8 cellular contexts compared by ENCODE assay signal in the genomic region with DNA sequence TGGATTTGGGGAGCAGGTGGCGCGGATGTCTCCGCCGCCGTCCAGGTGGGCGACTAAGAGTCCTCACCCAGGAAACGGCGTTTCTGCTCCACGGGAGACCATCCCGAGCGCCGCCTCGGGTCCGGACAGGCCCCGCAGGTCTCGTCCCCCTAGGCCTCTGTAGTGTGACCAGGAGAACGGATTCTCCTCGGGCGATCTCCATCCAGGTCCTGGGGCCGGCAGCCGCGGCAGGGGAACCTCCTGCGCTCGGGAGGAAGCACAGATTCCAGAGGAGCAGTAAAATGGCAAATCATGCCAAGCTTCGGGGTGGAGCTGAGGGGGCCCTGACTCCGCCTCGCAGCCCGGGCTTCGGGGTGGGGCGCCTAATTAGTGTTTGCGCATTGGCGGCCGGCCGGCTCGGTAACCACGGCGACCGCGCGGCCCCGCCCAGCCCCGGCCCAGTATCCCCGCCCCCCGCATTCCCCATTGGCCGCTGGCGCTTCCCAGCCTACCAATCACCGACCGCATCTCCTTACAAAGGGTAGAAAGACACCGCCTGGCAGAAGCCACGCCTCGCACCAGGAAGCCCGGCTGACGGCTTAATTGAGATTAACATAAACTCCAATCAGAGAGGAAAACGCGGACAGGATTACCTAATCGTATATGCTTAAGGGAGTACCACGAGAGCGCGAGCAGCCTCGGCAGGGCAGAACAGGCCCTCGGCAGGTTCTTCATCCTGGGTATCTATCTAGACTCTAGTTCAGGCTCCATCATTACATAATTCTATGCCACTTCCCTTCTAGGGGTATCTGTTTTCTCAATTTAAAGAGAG.
DNase-seq lines count a peak whose midpoint lies in the region; ATAC-seq, FAIRE-seq and TF ChIP-seq lines count a peak whose summit lies in the region.

No MANE protein-coding gene starts in this region.

- H3K36me3 Mint-ChIP-seq in CD4-positive, CD25-positive, alpha-beta regulatory T cell = no peaks in the 10 kb centered on the region
- peaks cover 2% of the 10 kb centered on the region for H3K36me3 Mint-ChIP-seq in activated CD4-positive, alpha-beta memory T cell treated with anti-CD3 and anti-CD28 coated beads for 36 hours

- no peaks in the 10 kb centered on the region for H3K9me3 ChIP-seq in CD4-positive, CD25-positive, alpha-beta regulatory T cell (ENCODE audit: control insufficient read depth in 2 of 2, low read length in 2 of 2)
- no peaks in the 10 kb centered on the region for H3K9me3 ChIP-seq in HepG2 (ENCODE audit: low read length)

- peaks cover 18% of the 10 kb centered on the region for H3K4me1 ChIP-seq in CD4-positive, CD25-positive, alpha-beta regulatory T cell (ENCODE audit: control insufficient read depth, insufficient read depth, low read length, poor library complexity, severe bottlenecking)
- H3K4me1 ChIP-seq in HepG2 (ENCODE audit: insufficient read depth, low read length) = peaks cover 20% of the 10 kb centered on the region

- TF ChIP-seq EP300 in HepG2 (IDR thresholded peaks at IDR 0.05; ENCODE audit: low read depth in 2 of 2, low read length in 2 of 2) (no peak), HepG2 (CRISPR knock-in tag; IDR thresholded peaks at IDR 0.05; ENCODE audit: borderline replicate concordance) (no peak)

- peak overlapping the region; percentile 95 for H3K4me2 ChIP-seq in HepG2 (ENCODE audit: low read depth, low read length)

- peak overlapping the region; percentile 71; the same call in 1 of the 2 replicates for H3K9ac ChIP-seq in HepG2 (ENCODE audit: insufficient read depth, low read depth, low read length)

- no peaks in the 10 kb centered on the region for H3K79me2 ChIP-seq in HepG2 (ENCODE audit: insufficient read depth, low read length)

- CTCF ChIA-PET in activated CD4-positive, alpha-beta memory T cell treated with anti-CD3 and anti-CD28 coated beads for 36 hours (lab: Charles Lee) = interaction anchor here (1.0 kb wide), 1 partner anchor 11 kb away, joined by 3 read pairs; no protein-coding TSS in a partner anchor
- CTCF ChIA-PET in HepG2 (lab: Yijun Ruan, JAX; ENCODE audit: low intra/inter-chr PET ratio, low total read pairs) = no interaction called here

- peak overlapping the region; percentile 67 to 98 (median 97) for H3K27ac Mint-ChIP-seq in CD4-positive, CD25-positive, alpha-beta regulatory T cell
- peak overlapping the region; percentile 91 for H3K27ac Mint-ChIP-seq in activated CD4-positive, alpha-beta memory T cell treated with anti-CD3 and anti-CD28 coated beads for 36 hours

- H3K27me3 Mint-ChIP-seq in CD4-positive, CD25-positive, alpha-beta regulatory T cell = no peaks in the 10 kb centered on the region
- H3K27me3 Mint-ChIP-seq in activated CD4-positive, alpha-beta memory T cell treated with anti-CD3 and anti-CD28 coated beads for 36 hours = no peaks in the 10 kb centered on the region

- no TSS peak for BruUV-seq in HepG2 (replicated peaks; lab: Mats Ljungman, UMichigan)

- ATAC-seq in CD4-positive, CD25-positive, alpha-beta regulatory T cell (ENCODE audit: low read depth in 2 of 2) = peak; percentile 93 to 96
- ATAC-seq in GM19438 (IDR thresholded peaks at IDR 0.05; ENCODE audit: low read depth, unreplicated experiment) (peak; percentile 91), HG03571 (IDR thresholded peaks at IDR 0.05; ENCODE audit: unreplicated experiment) (peak; percentile 97), HepG2 (peak; percentile 94)

- H4K20me1 ChIP-seq in HepG2 (ENCODE audit: insufficient read depth, low read length) = no peaks in the 10 kb centered on the region

- DNase-seq in CD4-positive, CD25-positive, alpha-beta regulatory T cell = peak; percentile 92 to 98 (median 96)
- DNase-seq in NCI-H82 (lab: John Stamatoyannopoulos, UW) = peak; percentile 99
- peak; percentile 97 for DNase-seq in activated CD4-positive, alpha-beta memory T cell treated with anti-CD3 and anti-CD28 coated beads for 36 hours
- peak; percentile 92 to 98 for DNase-seq in dermis microvascular lymphatic vessel endothelial cell (ENCODE audit: low read depth in 2 of 2)
- DNase-seq in HepG2 (ENCODE audit: low spot score) = peak; percentile 85
- peak; percentile 88 to 89 for DNase-seq in stimulated activated CD4-positive, alpha-beta T cell treated with anti-CD3 and anti-CD28 coated beads, Interleukin-2, amount 100 ng/mL, for 48 hours

- 0% methylated on average over 7 of the region's 61 CpGs for WGBS in HepG2 (ENCODE audit: low lambda C conversion rate)

- in situ Hi-C loops in HepG2 (cut with HindIII; ENCODE audit: extremely low pct_ligation_motif_present, low pct_unique_long_range_greater_than_20kb) = loop anchor here (25.0 kb wide), 1 partner anchor 973 kb away; no protein-coding TSS in a partner anchor

- FAIRE-seq in HepG2 (lab: Jason Lieb, UNC) = peak; percentile 65

- H3K36me3 ChIP-seq in CD4-positive, CD25-positive, alpha-beta regulatory T cell (ENCODE audit: control insufficient read depth, insufficient read depth, low read length) = no peaks in the 10 kb centered on the region
- no peaks in the 10 kb centered on the region for H3K36me3 ChIP-seq in HepG2 (replicated peaks in 1 of 2; ENCODE audit: control insufficient read depth in 1 of 2, insufficient read depth in 2 of 2, low read length in 2 of 2)

- no peak for TF ChIP-seq RAD21 in HepG2 (CRISPR knock-in tag; IDR thresholded peaks at IDR 0.05)

- H3K4me1 Mint-ChIP-seq in CD4-positive, CD25-positive, alpha-beta regulatory T cell = peaks cover 0 to 18% (median 14%) of the 10 kb centered on the region in 4 donors
- H3K4me1 Mint-ChIP-seq in activated CD4-positive, alpha-beta memory T cell treated with anti-CD3 and anti-CD28 coated beads for 36 hours (ENCODE audit: low read depth) = peaks cover 10% of the 10 kb centered on the region

- H2AFZ ChIP-seq in HepG2 (ENCODE audit: low read length) = peak overlapping the region; percentile 44

- TF ChIP-seq CTCF in HepG2 (CRISPR knock-in tag; IDR thresholded peaks at IDR 0.05) = no peak

- peak overlapping the region; percentile 93 for H3K27ac ChIP-seq in CD4-positive, CD25-positive, alpha-beta regulatory T cell (ENCODE audit: insufficient read depth, low read length, poor library complexity, severe bottlenecking)
- H3K27ac ChIP-seq in HepG2 (ENCODE audit: extremely low read length, insufficient read depth, low read length) = peak overlapping the region; percentile 77

- intact Hi-C loops in activated CD4-positive, alpha-beta memory T cell treated with anti-CD3 and anti-CD28 coated beads for 36 hours (cut with micrococcal nuclease) = loop anchor here (1.0 to 10.0 kb wide), 9 partner anchors 15 to 1055 kb away; a partner anchor contains a TSS
- intact Hi-C loops in HepG2 (cut with micrococcal nuclease; ENCODE audit: unreplicated experiment) = no loop called here

- no peaks in the 10 kb centered on the region for H3K27me3 ChIP-seq in CD4-positive, CD25-positive, alpha-beta regulatory T cell (ENCODE audit: control insufficient read depth, insufficient read depth, low read length)
- peaks cover 1 to 3% of the 10 kb centered on the region in 2 experiments; a peak in 3 of 5 replicates for H3K27me3 ChIP-seq in HepG2 (ENCODE audit: control insufficient read depth in 1 of 2, insufficient read depth in 2 of 2, low read length in 2 of 2)

- peak overlapping the region; percentile 59 to 90 (median 82) for H3K4me3 Mint-ChIP-seq in CD4-positive, CD25-positive, alpha-beta regulatory T cell
- H3K4me3 Mint-ChIP-seq in activated CD4-positive, alpha-beta memory T cell treated with anti-CD3 and anti-CD28 coated beads for 36 hours = peak overlapping the region; percentile 96

- POLR2A ChIA-PET in activated CD4-positive, alpha-beta memory T cell treated with anti-CD3 and anti-CD28 coated beads for 36 hours (lab: Charles Lee) = interaction anchor here (0.6 to 1.3 kb wide), 5 partner anchors 11 to 442 kb away, joined by 3 to 19 read pairs (median 4); no protein-coding TSS in a partner anchor
- POLR2A ChIA-PET in HepG2 (lab: Yijun Ruan, JAX) = no interaction called here

- peak; percentile 59 to 69; a peak in 3 of 4 replicates for TF ChIP-seq POLR2A in HepG2 (IDR thresholded peaks at IDR 0.05; ENCODE audit: insufficient read depth in 1 of 2, low read depth in 2 of 2, low read length in 2 of 2)

- peaks cover 0 to 4% (median 0%) of the 10 kb centered on the region in 7 donors for H3K9me3 Mint-ChIP-seq in CD4-positive, CD25-positive, alpha-beta regulatory T cell
- no peaks in the 10 kb centered on the region for H3K9me3 Mint-ChIP-seq in activated CD4-positive, alpha-beta memory T cell treated with anti-CD3 and anti-CD28 coated beads for 36 hours

- peak overlapping the region; percentile 70 for H3K4me3 ChIP-seq in CD4-positive, CD25-positive, alpha-beta regulatory T cell (ENCODE audit: low read depth, low read length)
- H3K4me3 ChIP-seq in HepG2 (replicated peaks in 1 of 3; ENCODE audit: insufficient read depth in 1 of 3, low read depth in 2 of 3, low read length in 3 of 3) = peak overlapping the region; percentile 76 to 89 (median 85)

TF ChIP-seq in HepG2, 621 proteins besides CTCF, POLR2A, EP300 and RAD21 (continues in another document):
- TF ChIP-seq FOSL1 (CRISPR knock-in tag; IDR thresholded peaks at IDR 0.05; ENCODE audit: borderline replicate concordance) (no peak), MIER3 (CRISPR knock-in tag; IDR thresholded peaks at IDR 0.05; ENCODE audit: borderline replicate concordance) (no peak), CBX5 (CRISPR knock-in tag; IDR thresholded peaks at IDR 0.05; ENCODE audit: borderline replicate concordance) (no peak), PRPF4 (IDR thresholded peaks at IDR 0.05; ENCODE audit: low read depth, low read length, poor library complexity, severe bottlenecking) (no peak), ZNF713 (CRISPR knock-in tag; IDR thresholded peaks at IDR 0.05) (no peak), SETDB1 (CRISPR knock-in tag; IDR thresholded peaks at IDR 0.05; ENCODE audit: borderline replicate concordance) (no peak), FOXK1 (CRISPR knock-in tag; IDR thresholded peaks at IDR 0.05; ENCODE audit: borderline replicate concordance, low read depth) (no peak)
- TF ChIP-seq, protein P1, sequence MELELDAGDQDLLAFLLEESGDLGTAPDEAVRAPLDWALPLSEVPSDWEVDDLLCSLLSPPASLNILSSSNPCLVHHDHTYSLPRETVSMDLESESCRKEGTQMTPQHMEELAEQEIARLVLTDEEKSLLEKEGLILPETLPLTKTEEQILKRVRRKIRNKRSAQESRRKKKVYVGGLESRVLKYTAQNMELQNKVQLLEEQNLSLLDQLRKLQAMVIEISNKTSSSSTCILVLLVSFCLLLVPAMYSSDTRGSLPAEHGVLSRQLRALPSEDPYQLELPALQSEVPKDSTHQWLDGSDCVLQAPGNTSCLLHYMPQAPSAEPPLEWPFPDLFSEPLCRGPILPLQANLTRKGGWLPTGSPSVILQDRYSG (CRISPR knock-in tag; IDR thresholded peaks at IDR 0.05) = no peak

Comparison
In these comparisons a context has a peak if more than half of its experiments do, and no peak if none do; other contexts are left out.
1. Peak in every context shown above with its lines: DNase-seq, ATAC-seq, H3K4me3 ChIP-seq and H3K27ac ChIP-seq.